ENCODE assay signal across 1 cellular context in genomic region chr10:14397069-14397468, GRCh38.
TF ChIP-seq lines count a peak whose summit lies in the region.

No MANE protein-coding gene starts in this region.

TF ChIP-seq in HepG2, 621 proteins besides CTCF, POLR2A, EP300 and RAD21 (continued from another document):
- TF ChIP-seq NR0B2 (CRISPR knock-in tag; IDR thresholded peaks at IDR 0.05): no peak
- TF ChIP-seq SP140L (CRISPR knock-in tag; IDR thresholded peaks at IDR 0.05; ENCODE audit: borderline replicate concordance): no peak
- no peak for TF ChIP-seq SAP130 (CRISPR knock-in tag; IDR thresholded peaks at IDR 0.05; ENCODE audit: low read depth)
- TF ChIP-seq FOSL2 (CRISPR knock-in tag; IDR thresholded peaks at IDR 0.05): no peak
- no peak for TF ChIP-seq TCF7 (IDR thresholded peaks at IDR 0.05; ENCODE audit: low read depth)
- TF ChIP-seq ZNF333 (CRISPR knock-in tag; IDR thresholded peaks at IDR 0.05; ENCODE audit: borderline replicate concordance): no peak
- TF ChIP-seq ZNF382 (CRISPR knock-in tag; IDR thresholded peaks at IDR 0.05; ENCODE audit: borderline replicate concordance): no peak
- no peak for TF ChIP-seq ATF7 (IDR thresholded peaks at IDR 0.05)
- no peak for TF ChIP-seq ATF7 (CRISPR knock-in tag; IDR thresholded peaks at IDR 0.05)
- TF ChIP-seq CSRNP1 (CRISPR knock-in tag; IDR thresholded peaks at IDR 0.05): no peak
- TF ChIP-seq SCMH1 (CRISPR knock-in tag; IDR thresholded peaks at IDR 0.05; ENCODE audit: borderline replicate concordance): no peak
- no peak for TF ChIP-seq SIX4 (CRISPR knock-in tag; IDR thresholded peaks at IDR 0.05)
- TF ChIP-seq SNAPC5 (CRISPR knock-in tag; IDR thresholded peaks at IDR 0.05; ENCODE audit: borderline replicate concordance): no peak
- TF ChIP-seq SMYD3 (CRISPR knock-in tag; IDR thresholded peaks at IDR 0.05): no peak
